ENCODE assay signal across 2 cellular contexts in the genomic region with DNA sequence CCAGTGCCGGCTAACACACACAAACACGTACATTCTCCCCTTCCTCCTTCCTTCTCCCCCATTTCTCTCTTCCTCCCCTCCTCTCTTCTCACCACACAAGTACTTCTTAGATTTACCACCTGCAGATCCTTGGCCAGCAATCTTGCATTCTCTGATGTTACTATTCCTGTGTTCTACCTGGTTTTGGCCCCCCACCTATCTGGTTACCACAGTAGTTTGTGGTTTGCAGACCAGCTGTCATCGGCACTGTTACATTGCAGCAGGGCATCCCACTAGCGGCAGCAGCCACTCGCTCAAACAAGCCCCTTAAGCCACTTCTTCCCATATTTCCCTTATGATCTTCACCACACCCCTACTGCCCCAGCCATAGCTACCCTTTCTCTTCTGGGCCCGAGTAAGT.
A peak's percentile ranks its signal among the peaks of the same experiment; 100 is the strongest.
TF ChIP-seq lines count a peak whose summit lies in the region.

No MANE protein-coding gene starts in this region.

TF ChIP-seq in HepG2, 621 proteins besides CTCF, POLR2A, EP300 and RAD21:
- TF ChIP-seq ZMAT3 (CRISPR knock-in tag; conservative IDR thresholded peaks at IDR 0.05) (no peak), RAD51 (IDR thresholded peaks at IDR 0.05; ENCODE audit: borderline replicate concordance) (no peak), RFX3 (CRISPR knock-in tag; IDR thresholded peaks at IDR 0.05) (no peak), ZNF577 (CRISPR knock-in tag; IDR thresholded peaks at IDR 0.05; ENCODE audit: borderline replicate concordance, low read depth) (no peak), PCBP2 (optimal IDR thresholded peaks at IDR 0.05; ENCODE audit: low read depth, low read length, poor library complexity, severe bottlenecking) (peak; percentile 17), ZNF776 (CRISPR knock-in tag; IDR thresholded peaks at IDR 0.05) (0 out of 2 replicates have a peak, but pooled peaks have one; percentile 47), ELF4 (CRISPR knock-in tag; IDR thresholded peaks at IDR 0.05; ENCODE audit: borderline replicate concordance) (no peak), ZNF431 (CRISPR knock-in tag; IDR thresholded peaks at IDR 0.05; ENCODE audit: borderline replicate concordance, low read depth) (no peak), SMYD3 (CRISPR knock-in tag; IDR thresholded peaks at IDR 0.05) (no peak), GTF3A (CRISPR knock-in tag; conservative IDR thresholded peaks at IDR 0.05) (no peak), ZNF33A (CRISPR knock-in tag; IDR thresholded peaks at IDR 0.05; ENCODE audit: borderline replicate concordance) (no peak), MIER2 (CRISPR knock-in tag; IDR thresholded peaks at IDR 0.05) (no peak), CREB1 (IDR thresholded peaks at IDR 0.05) (no peak), CREB1 (CRISPR knock-in tag; IDR thresholded peaks at IDR 0.05) (no peak)
- TF ChIP-seq, protein P1, sequence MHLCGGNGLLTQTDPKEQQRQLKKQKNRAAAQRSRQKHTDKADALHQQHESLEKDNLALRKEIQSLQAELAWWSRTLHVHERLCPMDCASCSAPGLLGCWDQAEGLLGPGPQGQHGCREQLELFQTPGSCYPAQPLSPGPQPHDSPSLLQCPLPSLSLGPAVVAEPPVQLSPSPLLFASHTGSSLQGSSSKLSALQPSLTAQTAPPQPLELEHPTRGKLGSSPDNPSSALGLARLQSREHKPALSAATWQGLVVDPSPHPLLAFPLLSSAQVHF (CRISPR knock-in tag; IDR thresholded peaks at IDR 0.05) = no peak
- TF ChIP-seq, protein P2, sequence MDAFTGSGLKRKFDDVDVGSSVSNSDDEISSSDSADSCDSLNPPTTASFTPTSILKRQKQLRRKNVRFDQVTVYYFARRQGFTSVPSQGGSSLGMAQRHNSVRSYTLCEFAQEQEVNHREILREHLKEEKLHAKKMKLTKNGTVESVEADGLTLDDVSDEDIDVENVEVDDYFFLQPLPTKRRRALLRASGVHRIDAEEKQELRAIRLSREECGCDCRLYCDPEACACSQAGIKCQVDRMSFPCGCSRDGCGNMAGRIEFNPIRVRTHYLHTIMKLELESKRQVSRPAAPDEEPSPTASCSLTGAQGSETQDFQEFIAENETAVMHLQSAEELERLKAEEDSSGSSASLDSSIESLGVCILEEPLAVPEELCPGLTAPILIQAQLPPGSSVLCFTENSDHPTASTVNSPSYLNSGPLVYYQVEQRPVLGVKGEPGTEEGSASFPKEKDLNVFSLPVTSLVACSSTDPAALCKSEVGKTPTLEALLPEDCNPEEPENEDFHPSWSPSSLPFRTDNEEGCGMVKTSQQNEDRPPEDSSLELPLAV (CRISPR knock-in tag; conservative IDR thresholded peaks at IDR 0.05; ENCODE audit: low read depth) = no peak

TF ChIP-seq in GM12891, 5 proteins besides CTCF, POLR2A, EP300 and RAD21:
- TF ChIP-seq POLR2AphosphoS5 (IDR thresholded peaks at IDR 0.05; ENCODE audit: low read depth, low read length) = no peak
- no peak for TF ChIP-seq TAF1 (IDR thresholded peaks at IDR 0.05; ENCODE audit: low read depth, low read length)
- TF ChIP-seq PAX5 (IDR thresholded peaks at IDR 0.05; ENCODE audit: insufficient read depth, low read length, severe bottlenecking) = no peak
- no peak for TF ChIP-seq SPI1 (IDR thresholded peaks at IDR 0.05; ENCODE audit: low read depth, low read length)
- no peak for TF ChIP-seq POU2F2 (IDR thresholded peaks at IDR 0.05; ENCODE audit: low read depth, low read length)
